ENCODE assay signal across 1 cellular context in the genomic region with DNA sequence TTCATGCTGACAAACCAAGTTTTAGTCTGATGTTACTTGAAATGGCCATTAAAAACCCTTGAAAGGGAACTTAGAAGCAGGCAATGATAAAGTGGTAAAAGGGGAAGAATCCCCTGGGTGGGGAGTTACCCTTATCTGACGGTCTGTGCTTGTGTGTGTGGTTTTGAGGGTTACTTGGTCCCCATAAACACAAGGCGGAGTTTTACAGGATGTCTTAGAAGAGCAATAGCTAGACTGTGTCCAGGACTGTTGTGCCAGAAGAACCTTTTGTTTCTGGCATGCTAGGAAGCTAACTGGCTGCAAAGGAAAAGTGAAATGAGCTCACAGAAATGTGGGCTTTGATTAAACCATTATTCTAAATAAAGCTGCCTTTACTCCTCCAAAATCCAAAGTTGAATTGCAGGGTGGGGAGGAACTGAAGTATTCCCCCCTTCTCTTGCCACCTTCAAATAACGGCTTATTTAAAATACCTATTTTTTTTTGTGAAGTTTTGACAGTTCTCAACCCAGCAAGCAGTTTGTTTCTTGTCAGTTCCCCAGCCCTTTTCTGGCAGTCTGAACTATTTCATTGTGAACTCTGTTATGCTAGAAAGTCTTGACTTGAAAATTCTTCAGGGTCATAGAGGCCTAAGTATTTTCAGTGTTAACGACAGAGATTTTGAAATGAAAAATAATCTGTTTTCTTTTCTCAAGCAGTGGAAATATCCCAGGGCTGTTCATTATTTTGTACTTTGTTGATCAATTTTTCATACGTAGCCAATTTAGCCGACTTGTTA.
TF ChIP-seq lines count a peak whose summit lies in the region.

No MANE protein-coding gene starts in this region.

TF ChIP-seq in GM23338, 12 proteins besides CTCF, POLR2A, EP300 and RAD21 (continued from another document):
- TF ChIP-seq, protein P1, sequence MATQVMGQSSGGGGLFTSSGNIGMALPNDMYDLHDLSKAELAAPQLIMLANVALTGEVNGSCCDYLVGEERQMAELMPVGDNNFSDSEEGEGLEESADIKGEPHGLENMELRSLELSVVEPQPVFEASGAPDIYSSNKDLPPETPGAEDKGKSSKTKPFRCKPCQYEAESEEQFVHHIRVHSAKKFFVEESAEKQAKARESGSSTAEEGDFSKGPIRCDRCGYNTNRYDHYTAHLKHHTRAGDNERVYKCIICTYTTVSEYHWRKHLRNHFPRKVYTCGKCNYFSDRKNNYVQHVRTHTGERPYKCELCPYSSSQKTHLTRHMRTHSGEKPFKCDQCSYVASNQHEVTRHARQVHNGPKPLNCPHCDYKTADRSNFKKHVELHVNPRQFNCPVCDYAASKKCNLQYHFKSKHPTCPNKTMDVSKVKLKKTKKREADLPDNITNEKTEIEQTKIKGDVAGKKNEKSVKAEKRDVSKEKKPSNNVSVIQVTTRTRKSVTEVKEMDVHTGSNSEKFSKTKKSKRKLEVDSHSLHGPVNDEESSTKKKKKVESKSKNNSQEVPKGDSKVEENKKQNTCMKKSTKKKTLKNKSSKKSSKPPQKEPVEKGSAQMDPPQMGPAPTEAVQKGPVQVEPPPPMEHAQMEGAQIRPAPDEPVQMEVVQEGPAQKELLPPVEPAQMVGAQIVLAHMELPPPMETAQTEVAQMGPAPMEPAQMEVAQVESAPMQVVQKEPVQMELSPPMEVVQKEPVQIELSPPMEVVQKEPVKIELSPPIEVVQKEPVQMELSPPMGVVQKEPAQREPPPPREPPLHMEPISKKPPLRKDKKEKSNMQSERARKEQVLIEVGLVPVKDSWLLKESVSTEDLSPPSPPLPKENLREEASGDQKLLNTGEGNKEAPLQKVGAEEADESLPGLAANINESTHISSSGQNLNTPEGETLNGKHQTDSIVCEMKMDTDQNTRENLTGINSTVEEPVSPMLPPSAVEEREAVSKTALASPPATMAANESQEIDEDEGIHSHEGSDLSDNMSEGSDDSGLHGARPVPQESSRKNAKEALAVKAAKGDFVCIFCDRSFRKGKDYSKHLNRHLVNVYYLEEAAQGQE (IDR thresholded peaks at IDR 0.05; ENCODE audit: unreplicated experiment), result no peak
- TF ChIP-seq ZNF331 (CRISPR knock-in tag; IDR thresholded peaks at IDR 0.05; ENCODE audit: low read depth), result no peak
